Comparison of ENCODE assay signal across 8 cellular contexts in the genomic region with DNA sequence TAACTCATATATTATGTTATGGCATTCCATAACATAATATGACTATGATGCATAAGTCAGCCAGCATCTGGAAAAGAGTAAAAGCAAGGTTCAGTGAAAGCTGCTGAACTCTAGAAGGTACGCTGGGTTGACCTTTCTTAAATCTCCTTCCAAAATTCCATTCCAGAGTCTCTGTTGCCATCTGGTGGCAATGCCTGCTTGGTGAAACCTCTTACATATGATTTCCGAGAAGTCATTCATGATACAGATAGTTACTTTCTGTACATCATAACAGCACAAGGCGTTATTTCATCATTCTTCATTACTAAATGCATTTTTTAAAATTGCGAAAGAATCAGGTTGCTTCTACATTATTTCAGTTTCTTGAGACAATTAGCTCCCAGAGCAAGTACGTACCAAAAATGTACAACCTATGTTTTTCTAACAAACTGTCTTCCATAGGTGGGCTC. TPM values are rescaled to one million over a fixed set of nuclear protein-coding genes. Genes with fewer than 3 reads are reported as not detected.
DNase-seq lines count a peak whose midpoint lies in the region; ATAC-seq and TF ChIP-seq lines count a peak whose summit lies in the region.

No MANE protein-coding gene starts in this region.

- H3K4me1 ChIP-seq in CD4-positive, CD25-positive, alpha-beta regulatory T cell (ENCODE audit: control insufficient read depth, insufficient read depth, low read length, poor library complexity, severe bottlenecking), result peaks cover 6% of the 10 kb centered on the region
- peaks cover 0 to 11% of the 10 kb centered on the region in 2 donors for H3K4me1 ChIP-seq in left lung

- no peak overlapping the region for H3K27ac ChIP-seq in CD4-positive, CD25-positive, alpha-beta regulatory T cell (ENCODE audit: insufficient read depth, low read length, poor library complexity, severe bottlenecking)
- H3K27ac ChIP-seq in left lung, result peak overlapping the region in 1 of 2 donors; percentile 86

- H3K27me3 ChIP-seq in CD4-positive, CD25-positive, alpha-beta regulatory T cell (ENCODE audit: control insufficient read depth, insufficient read depth, low read length), result no peaks in the 10 kb centered on the region
- H3K27me3 ChIP-seq in left lung, result no peaks in the 10 kb centered on the region

- intact Hi-C loops in left lung (cut with DNase I), result no loop called here

- no peaks in the 10 kb centered on the region for H3K9me3 Mint-ChIP-seq in CD4-positive, CD25-positive, alpha-beta regulatory T cell

- no peaks in the 10 kb centered on the region for H3K36me3 Mint-ChIP-seq in CD4-positive, CD25-positive, alpha-beta regulatory T cell

- H3K4me1 Mint-ChIP-seq in CD4-positive, CD25-positive, alpha-beta regulatory T cell, result peaks cover 5 to 15% (median 6%) of the 10 kb centered on the region in 4 donors

- H3K27me3 Mint-ChIP-seq in CD4-positive, CD25-positive, alpha-beta regulatory T cell, result no peaks in the 10 kb centered on the region

- TF ChIP-seq CTCF in choroid plexus epithelial cell (conservative IDR thresholded peaks at IDR 0.05; ENCODE audit: low read depth, low read length), result peak; percentile 88
- peak; percentile 62 to 73 for TF ChIP-seq CTCF in left lung (IDR thresholded peaks at IDR 0.05)

- H3K4me3 Mint-ChIP-seq in CD4-positive, CD25-positive, alpha-beta regulatory T cell, result peak overlapping the region in 2 of 4 donors; percentile 4 to 9

- ATAC-seq in CD4-positive, CD25-positive, alpha-beta regulatory T cell (ENCODE audit: low read depth in 2 of 2), result peak; percentile 76 to 86
- peak; percentile 93 for ATAC-seq in left lung
- no peak for ATAC-seq in HG03108 (IDR thresholded peaks at IDR 0.05; ENCODE audit: unreplicated experiment)

- H3K36me3 ChIP-seq in CD4-positive, CD25-positive, alpha-beta regulatory T cell (ENCODE audit: control insufficient read depth, insufficient read depth, low read length), result no peaks in the 10 kb centered on the region
- no peaks in the 10 kb centered on the region for H3K36me3 ChIP-seq in left lung

- peak; percentile 50 to 85 (median 55) for DNase-seq in CD4-positive, CD25-positive, alpha-beta regulatory T cell
- DNase-seq in HCEC 1CT (peak; percentile 83), NCI-H446 treated with DMSO at 0.1 percent for 48 hours (lab: John Stamatoyannopoulos, UW) (peak; percentile 28), choroid plexus epithelial cell (ENCODE audit: low read depth) (peak; percentile 93), left lung (peak in 1 of 2 donors; percentile 55)
- DNase-seq in activated CD4-positive, CD25-positive, alpha-beta regulatory T cell treated with anti-CD3 and anti-CD28 coated beads, Interleukin-2, amount 50 U/mL, for 16 hours (ENCODE audit: low read depth, low spot score), result peak; percentile 36
- DNase-seq in stimulated activated CD4-positive, alpha-beta T cell treated with anti-CD3 and anti-CD28 coated beads, TNF-alpha, amount 100 ng/mL, for 1 hour (ENCODE audit: low read depth in 3 of 3, low spot score in 1 of 3), result peak; percentile 16 to 40 (median 29)

- peak overlapping the region; percentile 47 for H3K4me3 ChIP-seq in CD4-positive, CD25-positive, alpha-beta regulatory T cell (ENCODE audit: low read depth, low read length)
- no peak overlapping the region for H3K4me3 ChIP-seq in choroid plexus epithelial cell (ENCODE audit: low read depth, low read length)
- no peak overlapping the region for H3K4me3 ChIP-seq in left lung

- H3K9me3 ChIP-seq in CD4-positive, CD25-positive, alpha-beta regulatory T cell (ENCODE audit: control insufficient read depth in 2 of 2, low read length in 2 of 2), result no peaks in the 10 kb centered on the region
- no peaks in the 10 kb centered on the region for H3K9me3 ChIP-seq in left lung

- peak overlapping the region in 1 of 3 donors; percentile 32 for H3K27ac Mint-ChIP-seq in CD4-positive, CD25-positive, alpha-beta regulatory T cell

RNA-seq across cellular contexts. Expression of a gene that starts 7.0 kb away (rescaled TPM):
- 49.8 TPM for total RNA-seq in CD4-positive, CD25-positive, alpha-beta regulatory T cell
- polyA plus RNA-seq in CD4-positive, CD25-positive, alpha-beta regulatory T cell, result 1 to 10 TPM; 4.1 to 6.0 (median 5.2) TPM
- 10 to 100 TPM; 29.1 to 38.0 TPM for total RNA-seq in left lung
